9 cellular contexts compared by ENCODE assay signal in genomic region chr5:135829681-135830383, GRCh38. TPM values are rescaled to one million over a fixed set of nuclear protein-coding genes. Genes with fewer than 3 reads are reported as not detected.
DNase-seq lines count a peak whose midpoint lies in the region; ATAC-seq and TF ChIP-seq lines count a peak whose summit lies in the region.
"Had no signal": no experiment of that assay in that cellular context is flagged by ENCODE, and none has a peak within 500 bp of the region (broad histone marks: within the 10 kb centered on the region; RNA-seq: fewer than 3 reads in every experiment).

No MANE protein-coding gene starts in this region.

- no peaks in the 10 kb centered on the region for H3K4me1 ChIP-seq in CD8-positive, alpha-beta memory T cell (ENCODE audit: insufficient read depth, low read length)

- CTCF ChIA-PET in Calu3 (lab: Charles Lee) = interaction anchor here (0.8 to 2.7 kb wide), 7 partner anchors 8 to 368 kb away, joined by 3 to 31 read pairs (median 5); no protein-coding TSS in a partner anchor
- CTCF ChIA-PET in CD8-positive, alpha-beta memory T cell (lab: Charles Lee) = no interaction called here

- no peak for ATAC-seq in GM18870 (IDR thresholded peaks at IDR 0.05; ENCODE audit: unreplicated experiment)

- no peak overlapping the region for H3K27ac ChIP-seq in CD8-positive, alpha-beta memory T cell (ENCODE audit: low read depth, low read length)

- intact Hi-C loops in Calu3 (cut with micrococcal nuclease; ENCODE audit: unreplicated experiment) = loop anchor here (1.0 to 2.0 kb wide), 2 partner anchors 269 to 277 kb away; no protein-coding TSS in a partner anchor

- H3K36me3 Mint-ChIP-seq in Calu3 (ENCODE audit: insufficient read depth, unreplicated experiment) (peaks cover 10% of the 10 kb centered on the region), progenitor cell of endocrine pancreas (ENCODE audit: insufficient read depth) (no peaks in the 10 kb centered on the region)
- H3K36me3 Mint-ChIP-seq in CD8-positive, alpha-beta memory T cell = no peaks in the 10 kb centered on the region

- no TSS peak for BruUV-seq in Calu3 (replicated peaks; lab: Mats Ljungman, UMichigan)

- H3K4me3 Mint-ChIP-seq in Calu3 (ENCODE audit: low read depth, unreplicated experiment) (no peak overlapping the region), progenitor cell of endocrine pancreas (ENCODE audit: low read depth) (no peak overlapping the region)
- no peak overlapping the region for H3K4me3 Mint-ChIP-seq in CD8-positive, alpha-beta memory T cell

- POLR2A ChIA-PET in CD8-positive, alpha-beta memory T cell (lab: Charles Lee) = no interaction called here

- no peak overlapping the region for H3K4me3 ChIP-seq in CD8-positive, alpha-beta memory T cell (ENCODE audit: low read length)

- peak; percentile 94 for TF ChIP-seq CTCF in Calu3 (IDR thresholded peaks at IDR 0.05; ENCODE audit: unreplicated experiment)
- peak; percentile 95 for TF ChIP-seq CTCF in progenitor cell of endocrine pancreas (IDR thresholded peaks at IDR 0.05; ENCODE audit: unreplicated experiment)

- H3K27me3 Mint-ChIP-seq in Calu3 (ENCODE audit: unreplicated experiment) (peaks cover 92% of the 10 kb centered on the region), progenitor cell of endocrine pancreas (peaks cover 77% of the 10 kb centered on the region)
- H3K27me3 Mint-ChIP-seq in CD8-positive, alpha-beta memory T cell = peaks cover 29 to 39% of the 10 kb centered on the region in 2 donors

- H3K9me3 Mint-ChIP-seq in Calu3 (ENCODE audit: low read depth, unreplicated experiment) (no peaks in the 10 kb centered on the region), progenitor cell of endocrine pancreas (ENCODE audit: low read depth) (no peaks in the 10 kb centered on the region)
- H3K9me3 Mint-ChIP-seq in CD8-positive, alpha-beta memory T cell = no peaks in the 10 kb centered on the region

- H3K9me3 ChIP-seq in CD8-positive, alpha-beta memory T cell (ENCODE audit: low read length) = no peaks in the 10 kb centered on the region

- no peak overlapping the region for H3K27ac Mint-ChIP-seq in Calu3 (ENCODE audit: unreplicated experiment)
- no peak overlapping the region for H3K27ac Mint-ChIP-seq in progenitor cell of endocrine pancreas
- no peak overlapping the region for H3K27ac Mint-ChIP-seq in CD8-positive, alpha-beta memory T cell

- H3K4me1 Mint-ChIP-seq in Calu3 (ENCODE audit: low read depth, unreplicated experiment) (no peaks in the 10 kb centered on the region), progenitor cell of endocrine pancreas (ENCODE audit: low read depth) (no peaks in the 10 kb centered on the region)
- peaks cover 5 to 6% (median 5%) of the 10 kb centered on the region in 3 donors for H3K4me1 Mint-ChIP-seq in CD8-positive, alpha-beta memory T cell

- DNase-seq in Calu3 (peak; percentile 75), H4 (ENCODE audit: low spot score) (peak; percentile 61), NCI-H345 treated with DMSO at 0.1 percent for 48 hours (lab: John Stamatoyannopoulos, UW; ENCODE audit: unreplicated experiment) (peak; percentile 66), glomerular visceral epithelial cell (ENCODE audit: extremely low spot score) (peak; percentile 69), progenitor cell of endocrine pancreas (ENCODE audit: low spot score, unreplicated experiment) (peak; percentile 55)
- DNase-seq in activated T-cell treated with anti-CD3 and anti-CD28 coated beads, Interleukin-2, amount 50 U/mL, for 48 hours = peak; percentile 67 to 69
- no peak for DNase-seq in CD8-positive, alpha-beta memory T cell

- no peaks in the 10 kb centered on the region for H3K36me3 ChIP-seq in CD8-positive, alpha-beta memory T cell (ENCODE audit: insufficient read depth, low read length)

- no peaks in the 10 kb centered on the region for H3K27me3 ChIP-seq in CD8-positive, alpha-beta memory T cell (ENCODE audit: insufficient read depth, low read length, poor library complexity, severe bottlenecking)

RNA-seq across cellular contexts. Expression of gene SLC25A48, which starts 4.6 kb away (rescaled TPM):
- total RNA-seq in Calu3 (2022) (not detected in 2 replicates), progenitor cell of endocrine pancreas (0.34 and 0.69 TPM in 2 replicates)
- total RNA-seq in H4 (2014; rRNA removed; shearing (Covaris generic)) = not detected in 2 replicates
- total RNA-seq in CD8-positive, alpha-beta memory T cell = not detected
- not detected for polyA plus RNA-seq in CD8-positive, alpha-beta memory T cell
- total RNA-seq: pulmonary artery endothelial cell had no signal

Comparison
In these comparisons a context has a peak if more than half of its experiments do, and no peak if none do; other contexts are left out.
1. DNase-seq: peak in Calu3 (single experiment), H4 (single experiment), NCI-H345 treated with DMSO at 0.1 percent for 48 hours (single experiment), activated T-cell treated with anti-CD3 and anti-CD28 coated beads, Interleukin-2, amount 50 U/mL, for 48 hours (2 of 2), glomerular visceral epithelial cell (single experiment) and progenitor cell of endocrine pancreas (single experiment); none in CD8-positive, alpha-beta memory T cell (0 of 5).